Comparison of ENCODE assay signal across 28 cellular contexts in genomic region chr10:109946680-109947446, GRCh38.
"Had no signal": no experiment of that assay in that cellular context is flagged by ENCODE, and none has a peak within 500 bp of the region (broad histone marks: within the 10 kb centered on the region; RNA-seq: fewer than 3 reads in every experiment).

No MANE protein-coding gene starts in this region.

- ATAC-seq: activated CD8-positive, alpha-beta memory T cell treated with anti-CD3 and anti-CD28 coated beads, Interleukin-2, amount 10 ng/mL, durations not matched to agents 7 days and 5 days; activated naive CD4-positive, alpha-beta T cell treated with anti-CD3 and anti-CD28 coated beads, Interleukin-2, amount 50 U/mL, for 72 hours; activated naive CD8-positive, alpha-beta T cell treated with anti-CD3 and anti-CD28 coated beads, Interleukin-2, amount 50 U/mL, for 24 hours; activated T-cell treated with anti-CD3 and anti-CD28 coated beads, Interleukin-2, amount 50 U/mL, for 4 hours; body of pancreas; Panc1; Right ventricle myocardium inferior had no signal

- H3K27me3 Mint-ChIP-seq: activated CD8-positive, alpha-beta memory T cell treated with anti-CD3 and anti-CD28 coated beads, Interleukin-2, amount 10 ng/mL, durations not matched to agents 7 days and 5 days; activated naive CD8-positive, alpha-beta T cell treated with anti-CD3 and anti-CD28 coated beads, Interleukin-2, amount 50 U/mL, for 24 hours had no signal

- H3K4me3 ChIP-seq: ascending aorta, body of pancreas, MG63, SK-N-MC had no signal

- H3K9me3 ChIP-seq: ascending aorta, body of pancreas, MG63 had no signal

- H3K4me3 Mint-ChIP-seq: activated CD8-positive, alpha-beta memory T cell treated with anti-CD3 and anti-CD28 coated beads, Interleukin-2, amount 10 ng/mL, durations not matched to agents 7 days and 5 days; activated naive CD8-positive, alpha-beta T cell treated with anti-CD3 and anti-CD28 coated beads, Interleukin-2, amount 50 U/mL, for 24 hours; activated T-cell treated with anti-CD3 and anti-CD28 coated beads, Interleukin-2, amount 50 U/mL, for 4 hours; T-helper 1 cell treated with Interleukin-12 subunit alpha and Interleukin-12 subunit beta and Interleukin-4 antibody, amounts not matched to agents 30 μg/mL and 1 μg/mL, for 36 hours had no signal

- H3K27ac ChIP-seq: ascending aorta, body of pancreas, SK-N-MC had no signal

- H3K36me3 ChIP-seq: ascending aorta, MG63 had no signal

- H3K4me1 ChIP-seq: ascending aorta, body of pancreas had no signal

- H3K27ac Mint-ChIP-seq: activated CD8-positive, alpha-beta memory T cell treated with anti-CD3 and anti-CD28 coated beads, Interleukin-2, amount 10 ng/mL, durations not matched to agents 7 days and 5 days; activated naive CD4-positive, alpha-beta T cell treated with anti-CD3 and anti-CD28 coated beads, Interleukin-2, amount 50 U/mL, for 72 hours; activated naive CD8-positive, alpha-beta T cell treated with anti-CD3 and anti-CD28 coated beads, Interleukin-2, amount 50 U/mL, for 24 hours; T-helper 1 cell treated with Interleukin-12 subunit alpha and Interleukin-12 subunit beta and Interleukin-4 antibody, amounts not matched to agents 30 μg/mL and 1 μg/mL, for 36 hours had no signal

- DNase-seq: activated CD4-positive, alpha-beta T cell treated with anti-CD3 and anti-CD28 coated beads for 48 hours; activated CD4-positive, alpha-beta T cell treated with anti-CD3 and anti-CD28 coated beads, Interleukin-2, amount 50 U/mL, for 48 hours; activated CD4-positive, CD25-positive, alpha-beta regulatory T cell treated with anti-CD3 and anti-CD28 coated beads, Interleukin-2, amount 50 U/mL, for 72 hours; activated CD8-positive, alpha-beta memory T cell treated with anti-CD3 and anti-CD28 coated beads, Interleukin-2, amount 10 ng/mL, durations not matched to agents 7 days and 5 days; activated effector memory CD4-positive, alpha-beta T cell treated with anti-CD3 and anti-CD28 coated beads, Interleukin-2, amount 50 U/mL, for 16 hours; activated naive CD4-positive, alpha-beta T cell treated with Interleukin-2 at 50 U/mL for 16 hours; activated naive CD8-positive, alpha-beta T cell treated with anti-CD3 and anti-CD28 coated beads, Interleukin-2, amount 50 U/mL, for 24 hours; activated T-cell treated with anti-CD3 and anti-CD28 coated beads, Interleukin-2, amount 50 U/mL, for 4 hours; amniotic stem cell; body of pancreas; central memory CD4-positive, alpha-beta T cell; MG63; NCI-H1105; NCI-H1436; NCI-H1694 treated with DMSO at 0.1 percent for 48 hours; NCI-H2029 treated with DMSO at 0.1 percent for 48 hours; NCI-H510A treated with DMSO at 0.1 percent for 48 hours; NCI-H69; NK-92 treated with Interleukin-12 subunit alpha and Interleukin-12 subunit beta, amount 100 ng/mL, for 24 hours; OCI-M1; RPMI8226; SW 1271 had no signal

- H3K27me3 ChIP-seq: ascending aorta, body of pancreas, MG63 had no signal

- H3K9me3 Mint-ChIP-seq: activated naive CD4-positive, alpha-beta T cell treated with anti-CD3 and anti-CD28 coated beads, Interleukin-2, amount 50 U/mL, for 72 hours; activated naive CD8-positive, alpha-beta T cell treated with anti-CD3 and anti-CD28 coated beads, Interleukin-2, amount 50 U/mL, for 24 hours; activated T-cell treated with anti-CD3 and anti-CD28 coated beads, Interleukin-2, amount 50 U/mL, for 4 hours; T-helper 1 cell treated with Interleukin-12 subunit alpha and Interleukin-12 subunit beta and Interleukin-4 antibody, amounts not matched to agents 30 μg/mL and 1 μg/mL, for 36 hours had no signal

- H3K36me3 Mint-ChIP-seq: activated CD8-positive, alpha-beta memory T cell treated with anti-CD3 and anti-CD28 coated beads, Interleukin-2, amount 10 ng/mL, durations not matched to agents 7 days and 5 days; activated naive CD4-positive, alpha-beta T cell treated with anti-CD3 and anti-CD28 coated beads, Interleukin-2, amount 50 U/mL, for 72 hours had no signal
